Comparison of ENCODE assay signal across 22 cellular contexts in genomic region chr6:36794704-36795065, GRCh38. TPM values are rescaled to one million over a fixed set of nuclear protein-coding genes. Genes with fewer than 3 reads are reported as not detected.
"Had no signal": no experiment of that assay in that cellular context is flagged by ENCODE, and none has a peak within 500 bp of the region (broad histone marks: within the 10 kb centered on the region; RNA-seq: fewer than 3 reads in every experiment).

No MANE protein-coding gene starts in this region.

- H3K4me3 Mint-ChIP-seq: effector memory CD8-positive, alpha-beta T cell; immature natural killer cell; natural killer cell; stimulated activated naive B cell treated with anti-CD40 and anti-IgM and Interleukin-4, amounts not matched to agents 10 μg/mL and 1 μg/mL and 100 μg/mL, for 72 hours; stimulated activated naive CD8-positive, alpha-beta T cell treated with anti-CD3 and anti-CD28 coated beads, Interleukin-15, Interleukin-2, amounts not matched to agents 100 ng/mL and 50 ng/mL, for 24 hours had no signal

- H3K36me3 ChIP-seq: esophagus squamous epithelium, lower lobe of right lung, neutrophil, pancreas, right lobe of liver, transverse colon had no signal

- H3K27me3 ChIP-seq: pancreas, right lobe of liver, transverse colon had no signal

- DNase-seq: dermis blood vessel endothelial cell; effector memory CD8-positive, alpha-beta T cell; erythroblast; esophagus squamous epithelium; foreskin melanocyte; immature natural killer cell; islet precursor cell; left ventricle myocardium superior; lower lobe of right lung; natural killer cell; pancreas; right lobe of liver; small intestine; stimulated activated CD4-positive, alpha-beta T cell treated with anti-CD3 and anti-CD28 coated beads, Interleukin-15, amount 100 ng/mL, for 24 hours; stimulated activated CD4-positive, alpha-beta T cell treated with anti-CD3 and anti-CD28 coated beads, Interleukin-2, amount 100 ng/mL, for 48 hours; stimulated activated naive B cell treated with anti-CD40 and anti-IgM and Interleukin-4, amounts not matched to agents 10 μg/mL and 1 μg/mL and 100 μg/mL, for 72 hours; transverse colon had no signal

- H3K4me3 ChIP-seq: coronary artery, esophagus squamous epithelium, lower lobe of right lung, pancreas, right lobe of liver, transverse colon had no signal

- H3K4me1 ChIP-seq: esophagus squamous epithelium, lower lobe of right lung, pancreas, right lobe of liver had no signal

- H3K36me3 Mint-ChIP-seq: immature natural killer cell; natural killer cell; stimulated activated naive B cell treated with anti-CD40 and anti-IgM and Interleukin-4, amounts not matched to agents 10 μg/mL and 1 μg/mL and 100 μg/mL, for 72 hours had no signal

- H3K9me3 ChIP-seq: esophagus squamous epithelium, lower lobe of right lung, neutrophil, pancreas, right lobe of liver, transverse colon had no signal

- H3K27ac Mint-ChIP-seq: effector memory CD8-positive, alpha-beta T cell; immature natural killer cell; natural killer cell; stimulated activated naive B cell treated with anti-CD40 and anti-IgM and Interleukin-4, amounts not matched to agents 10 μg/mL and 1 μg/mL and 100 μg/mL, for 72 hours; stimulated activated naive CD8-positive, alpha-beta T cell treated with anti-CD3 and anti-CD28 coated beads, Interleukin-15, Interleukin-2, amounts not matched to agents 100 ng/mL and 50 ng/mL, for 24 hours had no signal

- H3K27ac ChIP-seq: coronary artery, esophagus squamous epithelium, lower lobe of right lung, neutrophil, pancreas, right lobe of liver, transverse colon had no signal

- H3K4me1 Mint-ChIP-seq: immature natural killer cell, natural killer cell had no signal

- H3K9me3 Mint-ChIP-seq: effector memory CD8-positive, alpha-beta T cell; immature natural killer cell; natural killer cell; stimulated activated naive B cell treated with anti-CD40 and anti-IgM and Interleukin-4, amounts not matched to agents 10 μg/mL and 1 μg/mL and 100 μg/mL, for 72 hours; stimulated activated naive CD8-positive, alpha-beta T cell treated with anti-CD3 and anti-CD28 coated beads, Interleukin-15, Interleukin-2, amounts not matched to agents 100 ng/mL and 50 ng/mL, for 24 hours had no signal

- ATAC-seq: effector memory CD8-positive, alpha-beta T cell; left ventricle myocardium superior; lower lobe of right lung; natural killer cell; pancreas; right lobe of liver; stimulated activated naive B cell treated with anti-CD40 and anti-IgM and Interleukin-4, amounts not matched to agents 10 μg/mL and 1 μg/mL and 100 μg/mL, for 72 hours had no signal

- FAIRE-seq: endometrium, pancreas, small intestine had no signal

RNA-seq across cellular contexts. Expression of gene CPNE5, which starts 44.6 kb away (rescaled TPM):
- total RNA-seq: chondrocyte had no signal
